Comparison of ENCODE assay signal across 25 cellular contexts in genomic region chr5:31783246-31783645, GRCh38.
A peak's percentile ranks its signal among the peaks of the same experiment; 100 is the strongest.
DNase-seq lines count a peak whose midpoint lies in the region; ATAC-seq and TF ChIP-seq lines count a peak whose summit lies in the region.
"Had no signal": no experiment of that assay in that cellular context is flagged by ENCODE, and none has a peak within 500 bp of the region (broad histone marks: within the 10 kb centered on the region; RNA-seq: fewer than 3 reads in every experiment).

No MANE protein-coding gene starts in this region.

- H3K4me3 ChIP-seq in RWPE2 (ENCODE audit: severe bottlenecking): no peak overlapping the region
- H3K4me3 ChIP-seq: GM23248, SK-N-MC had no signal

- no peak overlapping the region for H3K27ac ChIP-seq in RWPE2 (ENCODE audit: poor library complexity, severe bottlenecking)
- no peak overlapping the region for H3K27ac ChIP-seq in epithelial cell of prostate
- H3K27ac ChIP-seq: 22Rv1, C4-2B, GM23248, SK-N-MC had no signal

- H3K4me3 Mint-ChIP-seq in activated naive CD4-positive, alpha-beta T cell treated with anti-CD3 and anti-CD28 coated beads for 36 hours: no peak overlapping the region
- H3K4me3 Mint-ChIP-seq: B cell; CD8-positive, alpha-beta T cell; H9 had no signal

- H3K9me3 ChIP-seq in RWPE2 (ENCODE audit: severe bottlenecking): no peaks in the 10 kb centered on the region

- ATAC-seq in activated naive CD4-positive, alpha-beta T cell treated with anti-CD3 and anti-CD28 coated beads, Interleukin-2, amount 50 U/mL, for 72 hours: no peak
- ATAC-seq in RWPE2 (ENCODE audit: low read depth): peak; percentile 22; the same call in 1 of the 3 replicates
- ATAC-seq: CD8-positive, alpha-beta T cell had no signal

- intact Hi-C loops in activated naive CD4-positive, alpha-beta T cell treated with anti-CD3 and anti-CD28 coated beads for 36 hours (cut with micrococcal nuclease): no loop called here

- CTCF ChIA-PET in activated naive CD4-positive, alpha-beta T cell treated with anti-CD3 and anti-CD28 coated beads for 36 hours (lab: Charles Lee): no interaction called here

- no peaks in the 10 kb centered on the region for H3K4me1 ChIP-seq in RWPE2 (ENCODE audit: insufficient read depth, poor library complexity, severe bottlenecking)

- H3K36me3 ChIP-seq in RWPE2 (ENCODE audit: low read depth): no peaks in the 10 kb centered on the region

- H3K4me1 Mint-ChIP-seq in activated naive CD4-positive, alpha-beta T cell treated with anti-CD3 and anti-CD28 coated beads for 36 hours (ENCODE audit: low read depth): no peaks in the 10 kb centered on the region

- no peaks in the 10 kb centered on the region for H3K36me3 Mint-ChIP-seq in activated naive CD4-positive, alpha-beta T cell treated with anti-CD3 and anti-CD28 coated beads, Interleukin-2, amount 50 U/mL, for 72 hours
- no peaks in the 10 kb centered on the region for H3K36me3 Mint-ChIP-seq in activated naive CD4-positive, alpha-beta T cell treated with anti-CD3 and anti-CD28 coated beads for 36 hours (ENCODE audit: low read depth)
- H3K36me3 Mint-ChIP-seq: CD8-positive, alpha-beta T cell had no signal

- no peak for TF ChIP-seq CTCF in RWPE2 (IDR thresholded peaks at IDR 0.05; ENCODE audit: poor library complexity, severe bottlenecking)

- DNase-seq in activated naive CD4-positive, alpha-beta T cell treated with anti-CD3 and anti-CD28 coated beads, Interleukin-2, amount 50 U/mL, for 72 hours (ENCODE audit: low spot score in 2 of 2): no peak
- DNase-seq in activated naive CD4-positive, alpha-beta T cell treated with anti-CD3 and anti-CD28 coated beads for 36 hours: no peak
- DNase-seq in RWPE2 (ENCODE audit: low spot score): no peak
- DNase-seq in epithelial cell of prostate (ENCODE audit: low read depth, low spot score): peak; percentile 58
- peak; percentile 55 for DNase-seq in mesenteric fat pad (ENCODE audit: low spot score)
- no peak for DNase-seq in mucosa of gallbladder (ENCODE audit: low spot score)
- no peak for DNase-seq in NCI-H1417 (lab: John Stamatoyannopoulos, UW)
- DNase-seq in DMS79 (lab: John Stamatoyannopoulos, UW): no peak
- DNase-seq: CD8-positive, alpha-beta T cell; DMS 273 treated with DMSO at 0.1 percent for 48 hours; DMS79 treated with DMSO at 0.1 percent for 48 hours; GF-D8; GM23248; H9; MV-4-11; NCI-H1105; NCI-H2029; NCI-H446; NCI-H526; RPMI8226; SIG-M5 had no signal

- H3K9me3 Mint-ChIP-seq in activated naive CD4-positive, alpha-beta T cell treated with anti-CD3 and anti-CD28 coated beads, Interleukin-2, amount 50 U/mL, for 72 hours: no peaks in the 10 kb centered on the region
- H3K9me3 Mint-ChIP-seq in activated naive CD4-positive, alpha-beta T cell treated with anti-CD3 and anti-CD28 coated beads for 36 hours: no peaks in the 10 kb centered on the region
- H3K9me3 Mint-ChIP-seq: CD8-positive, alpha-beta T cell had no signal

- no peaks in the 10 kb centered on the region for H3K27me3 Mint-ChIP-seq in activated naive CD4-positive, alpha-beta T cell treated with anti-CD3 and anti-CD28 coated beads for 36 hours (ENCODE audit: low read depth)
- H3K27me3 Mint-ChIP-seq: B cell had no signal

- no peaks in the 10 kb centered on the region for H3K27me3 ChIP-seq in RWPE2 (ENCODE audit: insufficient read depth, poor library complexity, severe bottlenecking)

- H3K27ac Mint-ChIP-seq in activated naive CD4-positive, alpha-beta T cell treated with anti-CD3 and anti-CD28 coated beads, Interleukin-2, amount 50 U/mL, for 72 hours: peak overlapping the region; percentile 38 to 83
- no peak overlapping the region for H3K27ac Mint-ChIP-seq in activated naive CD4-positive, alpha-beta T cell treated with anti-CD3 and anti-CD28 coated beads for 36 hours
- H3K27ac Mint-ChIP-seq: B cell; CD8-positive, alpha-beta T cell; H9 had no signal

Comparison
In these comparisons a context has a peak if more than half of its experiments do, and no peak if none do; other contexts are left out.
1. DNase-seq: peak in epithelial cell of prostate (single experiment) and mesenteric fat pad (single experiment); none in activated naive CD4-positive, alpha-beta T cell treated with anti-CD3 and anti-CD28 coated beads, Interleukin-2, amount 50 U/mL, for 72 hours (0 of 2), activated naive CD4-positive, alpha-beta T cell treated with anti-CD3 and anti-CD28 coated beads for 36 hours (single experiment), RWPE2 (single experiment), mucosa of gallbladder (single experiment), NCI-H1417 (0 of 3) and DMS79 (single experiment).